ENCODE assay signal across 20 cellular contexts in the genomic region with DNA sequence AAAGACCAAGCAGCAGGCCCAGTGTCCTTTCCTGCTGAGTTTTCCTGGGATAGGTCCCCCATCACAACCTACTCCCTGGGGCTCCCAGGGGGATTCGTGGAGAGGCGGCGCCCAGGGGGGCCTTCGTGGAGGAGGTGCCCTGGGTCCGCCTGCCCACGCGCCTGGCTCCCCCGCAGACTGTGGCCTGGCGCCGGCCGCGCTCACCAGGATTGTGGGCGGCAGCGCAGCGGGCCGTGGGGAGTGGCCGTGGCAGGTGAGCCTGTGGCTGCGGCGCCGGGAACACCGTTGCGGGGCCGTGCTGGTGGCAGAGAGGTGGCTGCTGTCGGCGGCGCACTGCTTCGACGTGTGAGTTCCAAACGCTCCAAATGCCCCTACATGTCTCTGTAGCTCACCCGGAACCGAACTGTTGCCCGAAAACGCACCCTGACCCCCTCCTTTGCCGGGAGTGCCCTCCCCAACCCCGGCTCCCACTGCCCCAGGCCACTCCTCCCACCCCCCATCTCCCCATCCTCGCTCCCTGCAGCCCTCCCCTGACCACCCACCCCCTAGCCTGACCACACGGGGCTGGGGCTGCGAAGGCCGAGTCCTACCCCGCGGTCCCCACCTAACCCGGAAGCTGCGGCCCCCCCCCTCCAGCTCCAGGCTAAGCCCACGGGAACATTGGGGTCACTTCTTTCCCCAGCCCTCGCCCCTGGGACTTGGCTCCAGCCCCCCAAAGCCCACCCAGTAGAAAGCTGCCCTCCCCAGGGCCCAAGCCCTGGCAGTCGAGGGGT. TPM values are rescaled to one million over a fixed set of nuclear protein-coding genes. Genes with fewer than 3 reads are reported as not detected.
A peak's percentile ranks its signal among the peaks of the same experiment; 100 is the strongest.
DNase-seq lines count a peak whose midpoint lies in the region; ATAC-seq, FAIRE-seq and TF ChIP-seq lines count a peak whose summit lies in the region.
"Had no signal": no experiment of that assay in that cellular context is flagged by ENCODE, and none has a peak within 500 bp of the region (broad histone marks: within the 10 kb centered on the region; RNA-seq: fewer than 3 reads in every experiment).

No MANE protein-coding gene starts in this region.

- peak; percentile 38 for DNase-seq in RWPE2 (ENCODE audit: low spot score)
- DNase-seq in pancreas = peak in 1 of 6 donors; percentile 79
- DNase-seq in WERI-Rb-1 = no peak
- no peak for DNase-seq in sigmoid colon
- no peak for DNase-seq in natural killer cell treated with Interleukin-12 subunit alpha and Interleukin-12 subunit beta and Interleukin-15 and Interleukin-18, amount 100 ng/mL, for 72 hours (ENCODE audit: low spot score)
- no peak for DNase-seq in DMS114 treated with DMSO at 0.1 percent for 48 hours (lab: John Stamatoyannopoulos, UW; ENCODE audit: unreplicated experiment)
- DNase-seq: activated T-cell treated with anti-CD3 and anti-CD28 coated beads, Interleukin-2, amount 50 U/mL, for 24 hours; Karpas-422; NCI-H1694; NCI-H2171 treated with DMSO at 0.1 percent for 48 hours; NCI-H526; T-helper 9 cell had no signal

- H3K36me3 ChIP-seq in ES-I3 (ENCODE audit: insufficient read depth, low read length) (no peaks in the 10 kb centered on the region), RWPE2 (ENCODE audit: low read depth) (peaks cover 16% of the 10 kb centered on the region), iPS-15b (ENCODE audit: control insufficient read depth, insufficient read depth, low read length) (peaks cover 6% of the 10 kb centered on the region), pancreas (no peaks in the 10 kb centered on the region), WERI-Rb-1 (peaks cover 19% of the 10 kb centered on the region), sigmoid colon (peaks cover 0 to 9% (median 0%) of the 10 kb centered on the region in 4 donors)

- peak overlapping the region; percentile 25; the same call in 1 of the 2 replicates for H3K9ac ChIP-seq in ES-I3 (ENCODE audit: low read depth, low read length)
- no peak overlapping the region for H3K9ac ChIP-seq in iPS-15b (ENCODE audit: low read depth, low read length)

- no peaks in the 10 kb centered on the region for H3K9me3 Mint-ChIP-seq in natural killer cell treated with Interleukin-12 subunit alpha and Interleukin-12 subunit beta and Interleukin-15 and Interleukin-18, amount 100 ng/mL, for 72 hours
- H3K9me3 Mint-ChIP-seq: activated naive CD4-positive, alpha-beta T cell treated with anti-CD3 and anti-CD28 coated beads, Interleukin-2, amount 50 U/mL, for 24 hours; activated T-cell treated with anti-CD3 and anti-CD28 coated beads, Interleukin-2, amount 50 U/mL, for 24 hours; central memory CD8-positive, alpha-beta T cell had no signal

- no peak overlapping the region for H3K27ac Mint-ChIP-seq in natural killer cell treated with Interleukin-12 subunit alpha and Interleukin-12 subunit beta and Interleukin-15 and Interleukin-18, amount 100 ng/mL, for 72 hours
- H3K27ac Mint-ChIP-seq: activated naive CD4-positive, alpha-beta T cell treated with anti-CD3 and anti-CD28 coated beads, Interleukin-2, amount 50 U/mL, for 24 hours had no signal

- ATAC-seq in RWPE2 (ENCODE audit: low read depth) (no peak), pancreas (no peak)
- no peak for ATAC-seq in natural killer cell treated with Interleukin-12 subunit alpha and Interleukin-12 subunit beta and Interleukin-15 and Interleukin-18, amount 100 ng/mL, for 72 hours
- ATAC-seq: right cardiac atrium, Right ventricle myocardium inferior had no signal

- H3K9me3 ChIP-seq in ES-I3 (ENCODE audit: control insufficient read depth, insufficient read depth, low read length) (no peaks in the 10 kb centered on the region), RWPE2 (ENCODE audit: severe bottlenecking) (no peaks in the 10 kb centered on the region), iPS-15b (ENCODE audit: control insufficient read depth, insufficient read depth, low read length) (no peaks in the 10 kb centered on the region), pancreas (no peaks in the 10 kb centered on the region), WERI-Rb-1 (ENCODE audit: severe bottlenecking) (no peaks in the 10 kb centered on the region), sigmoid colon (no peaks in the 10 kb centered on the region)
- H3K9me3 ChIP-seq: ascending aorta had no signal

- H3K27me3 ChIP-seq in RWPE2 (ENCODE audit: insufficient read depth, poor library complexity, severe bottlenecking) (no peaks in the 10 kb centered on the region), iPS-15b (ENCODE audit: control insufficient read depth, insufficient read depth, low read length) (no peaks in the 10 kb centered on the region), pancreas (no peaks in the 10 kb centered on the region), WERI-Rb-1 (ENCODE audit: insufficient read depth, low read depth, severe bottlenecking) (no peaks in the 10 kb centered on the region), sigmoid colon (no peaks in the 10 kb centered on the region)
- H3K27me3 ChIP-seq: ascending aorta had no signal

- FAIRE-seq in pancreas (lab: Jason Lieb, UNC) = no peak
- FAIRE-seq: urothelium cell line had no signal

- H3K36me3 Mint-ChIP-seq in natural killer cell treated with Interleukin-12 subunit alpha and Interleukin-12 subunit beta and Interleukin-15 and Interleukin-18, amount 100 ng/mL, for 72 hours = no peaks in the 10 kb centered on the region

- TF ChIP-seq CTCF in RWPE2 (IDR thresholded peaks at IDR 0.05; ENCODE audit: poor library complexity, severe bottlenecking) = no peak
- no peak for TF ChIP-seq CTCF in pancreas (IDR thresholded peaks at IDR 0.05)
- no peak for TF ChIP-seq CTCF in WERI-Rb-1 (IDR thresholded peaks at IDR 0.05; ENCODE audit: low read depth, low read length)
- TF ChIP-seq CTCF in sigmoid colon (IDR thresholded peaks at IDR 0.05) = no peak

- TF ChIP-seq POLR2A in sigmoid colon (IDR thresholded peaks at IDR 0.05) = no peak

- intact Hi-C loops in pancreas (cut with DNase I) = no loop called here
- intact Hi-C loops in sigmoid colon (cut with DNase I) = loop anchor here (10.0 kb wide), 1 partner anchor 361 kb away; a partner anchor contains a TSS

- peaks cover 3% of the 10 kb centered on the region; the same call in 1 of the 2 replicates for H3K4me1 ChIP-seq in ES-I3 (ENCODE audit: insufficient read depth, low read length)
- peaks cover 4% of the 10 kb centered on the region for H3K4me1 ChIP-seq in RWPE2 (ENCODE audit: insufficient read depth, poor library complexity, severe bottlenecking)
- peaks cover 8% of the 10 kb centered on the region for H3K4me1 ChIP-seq in iPS-15b (ENCODE audit: control insufficient read depth, insufficient read depth, low read length)
- peaks cover 5 to 24% (median 7%) of the 10 kb centered on the region in 3 donors for H3K4me1 ChIP-seq in pancreas
- H3K4me1 ChIP-seq in sigmoid colon = peaks cover 0 to 47% (median 39%) of the 10 kb centered on the region in 4 donors

- no peak overlapping the region for H3K4me3 Mint-ChIP-seq in natural killer cell treated with Interleukin-12 subunit alpha and Interleukin-12 subunit beta and Interleukin-15 and Interleukin-18, amount 100 ng/mL, for 72 hours
- H3K4me3 Mint-ChIP-seq: activated naive CD4-positive, alpha-beta T cell treated with anti-CD3 and anti-CD28 coated beads, Interleukin-2, amount 50 U/mL, for 24 hours; activated T-cell treated with anti-CD3 and anti-CD28 coated beads, Interleukin-2, amount 50 U/mL, for 24 hours; central memory CD8-positive, alpha-beta T cell had no signal

- H3K4me3 ChIP-seq in RWPE2 (ENCODE audit: severe bottlenecking) (no peak overlapping the region), iPS-15b (ENCODE audit: low read depth, low read length) (peak overlapping the region; percentile 89), pancreas (peak overlapping the region in 3 of 4 donors; percentile 16 to 92 (median 81)), WERI-Rb-1 (ENCODE audit: low read depth, low read length) (no peak overlapping the region), sigmoid colon (no peak overlapping the region)

- TF ChIP-seq EP300 in sigmoid colon (IDR thresholded peaks at IDR 0.05) = no peak

- no peak overlapping the region for H3K27ac ChIP-seq in RWPE2 (ENCODE audit: poor library complexity, severe bottlenecking)
- H3K27ac ChIP-seq in pancreas = peak overlapping the region in 3 of 4 donors; percentile 70 to 81 (median 72)
- H3K27ac ChIP-seq in WERI-Rb-1 = no peak overlapping the region
- no peak overlapping the region for H3K27ac ChIP-seq in sigmoid colon
- H3K27ac ChIP-seq: ascending aorta had no signal

- peaks cover 6 to 11% of the 10 kb centered on the region in 2 donors for H3K4me1 Mint-ChIP-seq in natural killer cell treated with Interleukin-12 subunit alpha and Interleukin-12 subunit beta and Interleukin-15 and Interleukin-18, amount 100 ng/mL, for 72 hours (ENCODE audit: low read depth in 2 of 2)

- 60 to 81% methylated on average over 46 of the region's 46 CpGs for WGBS in pancreas, 2 donors
- WGBS in sigmoid colon, 2 donors = 91 to 92% methylated on average over 46 of the region's 46 CpGs

- H3K27me3 Mint-ChIP-seq in natural killer cell treated with Interleukin-12 subunit alpha and Interleukin-12 subunit beta and Interleukin-15 and Interleukin-18, amount 100 ng/mL, for 72 hours = no peaks in the 10 kb centered on the region
- H3K27me3 Mint-ChIP-seq: activated naive CD4-positive, alpha-beta T cell treated with anti-CD3 and anti-CD28 coated beads, Interleukin-2, amount 50 U/mL, for 24 hours; activated T-cell treated with anti-CD3 and anti-CD28 coated beads, Interleukin-2, amount 50 U/mL, for 24 hours; central memory CD8-positive, alpha-beta T cell had no signal

RNA-seq across cellular contexts. Expression of a gene that starts 3.3 kb away (rescaled TPM):
- total RNA-seq in pancreas (10 to 100 TPM; 37.7 to 71.8 (median 48.2) TPM), sigmoid colon (10 to 100 TPM; 23.6 to 29.3 (median 26.3) TPM)
- polyA plus RNA-seq in pancreas (10 to 100 TPM; 43.3 to 51.7 TPM), sigmoid colon (100 to 1,000 TPM in 2 of 3 donors, 10 to 100 TPM in 1; 92.2 to 135 (median 101) TPM)
- 100 to 1,000 TPM in 1 of 2 donors, 10 to 100 TPM in 1; 80.1 to 124 TPM for total RNA-seq in natural killer cell treated with Interleukin-12 subunit alpha and Interleukin-12 subunit beta and Interleukin-15 and Interleukin-18, amount 100 ng/mL, for 72 hours

RNA-seq across cellular contexts. Expression of a gene that starts 32.7 kb away (rescaled TPM):
- 10 to 100 TPM in 3 of 6 donors, 1 to 10 TPM in 3; 3.9 to 14.8 (median 9.7) TPM for total RNA-seq in pancreas
- 10 to 100 TPM in 1 of 2 donors, 1 to 10 TPM in 1; 5.2 to 11.9 TPM for polyA plus RNA-seq in pancreas
- total RNA-seq in sigmoid colon = 10 to 100 TPM in 3 of 4 donors, 1 to 10 TPM in 1; 7.4 to 19.7 (median 12.6) TPM
- 10 to 100 TPM; 15.0 to 74.4 (median 20.3) TPM for polyA plus RNA-seq in sigmoid colon
- total RNA-seq in natural killer cell treated with Interleukin-12 subunit alpha and Interleukin-12 subunit beta and Interleukin-15 and Interleukin-18, amount 100 ng/mL, for 72 hours = 100 to 1,000 TPM in 1 of 2 donors, 10 to 100 TPM in 1; 74.9 to 165 TPM

RNA-seq across cellular contexts. Expression of a gene that starts 51.8 kb away (rescaled TPM):
- total RNA-seq in pancreas (10 to 100 TPM; 20.4 to 58.8 (median 42.3) TPM), sigmoid colon (100 to 1,000 TPM in 2 of 4 donors, 10 to 100 TPM in 2; 82.0 to 708 (median 108) TPM)
- polyA plus RNA-seq in pancreas (100 to 1,000 TPM; 182 to 237 TPM), sigmoid colon (10 to 100 TPM; 25.0 to 56.3 (median 54.7) TPM)
- 100 to 1,000 TPM; 233 to 784 TPM for total RNA-seq in natural killer cell treated with Interleukin-12 subunit alpha and Interleukin-12 subunit beta and Interleukin-15 and Interleukin-18, amount 100 ng/mL, for 72 hours

Comparison
In these comparisons a context has a peak if more than half of its experiments do, and no peak if none do; other contexts are left out.
1. H3K27ac ChIP-seq: peak in pancreas (3 of 4); none in RWPE2 (single experiment), WERI-Rb-1 (single experiment) and sigmoid colon (0 of 4).
2. H3K4me3 ChIP-seq: peak in iPS-15b (single experiment) and pancreas (3 of 4); none in RWPE2 (single experiment), WERI-Rb-1 (single experiment) and sigmoid colon (0 of 4).